ENCODE assay signal across 19 cellular contexts in the genomic region with DNA sequence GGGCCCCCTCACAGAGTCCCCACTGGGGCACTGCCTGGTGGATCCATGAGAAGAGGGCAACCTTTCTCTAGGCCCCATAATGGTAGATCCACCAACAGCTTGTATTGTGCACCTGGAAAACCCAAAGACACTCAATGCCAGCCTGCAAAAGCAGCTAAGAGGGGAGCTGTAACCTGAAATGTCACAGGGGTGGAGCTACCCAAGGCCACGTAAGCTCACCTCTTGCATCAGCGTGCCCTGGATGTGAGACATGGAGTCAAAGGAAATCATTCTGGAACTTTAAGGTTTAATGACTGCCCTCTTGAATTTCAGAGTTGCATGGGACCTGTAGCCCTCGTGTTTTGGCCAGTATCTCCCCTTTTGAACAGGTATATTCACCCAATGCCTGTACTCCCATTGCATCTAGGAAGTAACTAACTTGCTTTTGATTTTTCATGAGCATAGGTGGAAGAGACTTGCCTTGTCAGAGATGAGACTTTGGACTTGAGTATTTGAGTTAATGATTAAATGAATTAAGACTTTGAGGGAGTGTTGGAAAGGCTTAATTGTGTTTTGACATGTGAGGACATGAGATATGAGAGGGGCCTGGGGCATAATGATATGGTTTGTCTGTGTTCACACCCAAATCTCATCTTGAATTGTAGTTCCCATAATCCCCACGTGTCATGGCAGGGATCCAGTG.
DNase-seq lines count a peak whose midpoint lies in the region; ATAC-seq, FAIRE-seq and TF ChIP-seq lines count a peak whose summit lies in the region.
"Had no signal": no experiment of that assay in that cellular context is flagged by ENCODE, and none has a peak within 500 bp of the region (broad histone marks: within the 10 kb centered on the region; RNA-seq: fewer than 3 reads in every experiment).

No MANE protein-coding gene starts in this region.

- H3K4me2 ChIP-seq in hepatocyte, result peak overlapping the region; percentile 52
- H3K4me2 ChIP-seq in HepG2 (ENCODE audit: low read depth, low read length), result peak overlapping the region; percentile 14; the same call in 1 of the 2 replicates
- H3K4me2 ChIP-seq: GM23338 had no signal

- H3K27me3 ChIP-seq in Caco-2 (replicated peaks; ENCODE audit: control insufficient read depth, insufficient read depth, low read length) (no peaks in the 10 kb centered on the region), hepatocyte (no peaks in the 10 kb centered on the region), HepG2 (ENCODE audit: control insufficient read depth in 1 of 2, insufficient read depth in 2 of 2, low read length in 2 of 2) (no peaks in the 10 kb centered on the region), small intestine (ENCODE audit: control insufficient read depth in 2 of 2, insufficient read depth in 2 of 2, low read length in 2 of 2) (no peaks in the 10 kb centered on the region), pancreas (peaks cover 0 to 5% (median 0%) of the 10 kb centered on the region in 4 donors)
- H3K27me3 ChIP-seq in naive thymus-derived CD4-positive, alpha-beta T cell (ENCODE audit: control insufficient read depth in 2 of 2, insufficient read depth in 2 of 2, low read length in 2 of 2), result no peaks in the 10 kb centered on the region

- no peaks in the 10 kb centered on the region for H3K9me2 ChIP-seq in hepatocyte (replicated peaks; ENCODE audit: insufficient read depth)

- CTCF ChIA-PET in Caco-2 (lab: Charles Lee), result no interaction called here
- CTCF ChIA-PET in HepG2 (lab: Yijun Ruan, JAX; ENCODE audit: low intra/inter-chr PET ratio, low total read pairs), result no interaction called here
- CTCF ChIA-PET in naive thymus-derived CD4-positive, alpha-beta T cell (lab: Charles Lee), result no interaction called here

- no peaks in the 10 kb centered on the region for H4K20me1 ChIP-seq in hepatocyte (ENCODE audit: insufficient read depth, poor library complexity, severe bottlenecking)
- no peaks in the 10 kb centered on the region for H4K20me1 ChIP-seq in HepG2 (ENCODE audit: insufficient read depth, low read length)

- H3K9me3 Mint-ChIP-seq in Caco-2 (ENCODE audit: unreplicated experiment), result peaks cover 29% of the 10 kb centered on the region
- H3K9me3 Mint-ChIP-seq in naive thymus-derived CD4-positive, alpha-beta T cell, result peaks cover 3 to 36% (median 15%) of the 10 kb centered on the region in 11 donors

- H3K4me3 ChIP-seq in Caco-2 (ENCODE audit: low read depth, low read length), result no peak overlapping the region
- H3K4me3 ChIP-seq in hepatocyte, result no peak overlapping the region
- H3K4me3 ChIP-seq in HepG2 (replicated peaks in 1 of 3; ENCODE audit: insufficient read depth in 1 of 3, low read depth in 2 of 3, low read length in 3 of 3), result no peak overlapping the region
- H3K4me3 ChIP-seq in small intestine (ENCODE audit: low read depth in 1 of 2, low read length in 2 of 2), result no peak overlapping the region
- H3K4me3 ChIP-seq in pancreas, result no peak overlapping the region
- no peak overlapping the region for H3K4me3 ChIP-seq in naive thymus-derived CD4-positive, alpha-beta T cell (ENCODE audit: low read length)
- H3K4me3 ChIP-seq: GM23338 had no signal

- no peak for TF ChIP-seq EP300 in HepG2 (IDR thresholded peaks at IDR 0.05; ENCODE audit: low read depth in 2 of 2, low read length in 2 of 2)
- no peak for TF ChIP-seq EP300 in HepG2 (CRISPR knock-in tag; IDR thresholded peaks at IDR 0.05; ENCODE audit: borderline replicate concordance)

- H3K27ac ChIP-seq in hepatocyte (peak overlapping the region; percentile 82), HepG2 (ENCODE audit: extremely low read length, insufficient read depth, low read length) (no peak overlapping the region), small intestine (ENCODE audit: low read depth in 1 of 2, low read length in 1 of 2) (peak overlapping the region; percentile 14 to 49), pancreas (no peak overlapping the region)
- H3K27ac ChIP-seq in naive thymus-derived CD4-positive, alpha-beta T cell (ENCODE audit: low read depth, low read length), result no peak overlapping the region

- no peak for TF ChIP-seq RAD21 in HepG2 (CRISPR knock-in tag; IDR thresholded peaks at IDR 0.05)

- FAIRE-seq in HepG2 (lab: Jason Lieb, UNC) (no peak), small intestine (lab: Jason Lieb, UNC) (no peak), pancreas (lab: Jason Lieb, UNC) (no peak)
- FAIRE-seq: GM12891, GM18507 had no signal

- H3K4me3 Mint-ChIP-seq in Caco-2 (ENCODE audit: unreplicated experiment), result no peak overlapping the region
- H3K4me3 Mint-ChIP-seq in naive thymus-derived CD4-positive, alpha-beta T cell, result no peak overlapping the region
- H3K4me3 Mint-ChIP-seq: CD14-positive monocyte; CD4-positive, alpha-beta T cell; CD8-positive, alpha-beta memory T cell; GM23338; H9 had no signal

- POLR2A ChIA-PET in Caco-2 (lab: Charles Lee) (no interaction called here), HepG2 (lab: Yijun Ruan, JAX) (no interaction called here)
- POLR2A ChIA-PET in naive thymus-derived CD4-positive, alpha-beta T cell (lab: Charles Lee), result no interaction called here

- peak overlapping the region; percentile 22 for H3K27ac Mint-ChIP-seq in Caco-2 (ENCODE audit: unreplicated experiment)
- H3K27ac Mint-ChIP-seq in naive thymus-derived CD4-positive, alpha-beta T cell, result no peak overlapping the region
- H3K27ac Mint-ChIP-seq: CD14-positive monocyte; CD4-positive, alpha-beta T cell; CD8-positive, alpha-beta memory T cell; GM23338; H9 had no signal

- H3K79me2 ChIP-seq in hepatocyte, result no peaks in the 10 kb centered on the region
- no peaks in the 10 kb centered on the region for H3K79me2 ChIP-seq in HepG2 (ENCODE audit: insufficient read depth, low read length)

- DNase-seq in Caco-2 (no peak), hepatocyte (ENCODE audit: low spot score) (peak; percentile 3), HepG2 (ENCODE audit: low spot score) (peak; percentile 3), small intestine (peak; percentile 86), NCI-H2171 (lab: John Stamatoyannopoulos, UW) (no peak), pancreas (no peak), NCI-H1105 (lab: John Stamatoyannopoulos, UW) (no peak)
- DNase-seq in naive thymus-derived CD4-positive, alpha-beta T cell, result no peak
- DNase-seq: Calu3; CD4-positive, alpha-beta T cell; CD8-positive, alpha-beta memory T cell; DMS53; DMS79 treated with DMSO at 0.1 percent for 48 hours; H9 had no signal

- ATAC-seq in HepG2, result peak; percentile 35; the same call in 1 of the 3 replicates
- ATAC-seq in pancreas, result no peak
- ATAC-seq in naive thymus-derived CD4-positive, alpha-beta T cell, result no peak
- ATAC-seq: GM23338, HCT116 had no signal

- TF ChIP-seq POLR2A in HepG2 (IDR thresholded peaks at IDR 0.05; ENCODE audit: insufficient read depth in 1 of 2, low read depth in 2 of 2, low read length in 2 of 2), result no peak

- H3K4me1 Mint-ChIP-seq in Caco-2 (ENCODE audit: low read depth, unreplicated experiment), result peaks cover 9% of the 10 kb centered on the region
- H3K4me1 Mint-ChIP-seq in naive thymus-derived CD4-positive, alpha-beta T cell, result no peaks in the 10 kb centered on the region
- H3K4me1 Mint-ChIP-seq: CD14-positive monocyte; CD8-positive, alpha-beta memory T cell; GM23338; H9 had no signal

- no peaks in the 10 kb centered on the region for H3K27me3 Mint-ChIP-seq in Caco-2 (ENCODE audit: insufficient read depth, unreplicated experiment)
- no peaks in the 10 kb centered on the region for H3K27me3 Mint-ChIP-seq in naive thymus-derived CD4-positive, alpha-beta T cell
- H3K27me3 Mint-ChIP-seq: CD4-positive, alpha-beta T cell; CD8-positive, alpha-beta memory T cell had no signal

- 69% methylated on average over 4 of the region's 4 CpGs for WGBS in hepatocyte (ENCODE audit: low lambda C conversion rate, missing lambda C conversion rate)
- WGBS in HepG2 (ENCODE audit: low lambda C conversion rate), result 0% methylated on average over 2 of the region's 4 CpGs
- 27 to 53% (median 32%) methylated on average over 4 of the region's 4 CpGs for WGBS in small intestine, 3 donors
- 61 to 64% methylated on average over 4 of the region's 4 CpGs for WGBS in pancreas, 2 donors

- H3K9me3 ChIP-seq in Caco-2, result peaks cover 12% of the 10 kb centered on the region
- H3K9me3 ChIP-seq in hepatocyte (ENCODE audit: low read depth), result no peaks in the 10 kb centered on the region
- peaks cover 13% of the 10 kb centered on the region for H3K9me3 ChIP-seq in HepG2 (ENCODE audit: low read length)
- no peaks in the 10 kb centered on the region for H3K9me3 ChIP-seq in small intestine (ENCODE audit: control insufficient read depth, low read depth)
- H3K9me3 ChIP-seq in pancreas, result no peaks in the 10 kb centered on the region
- peaks cover 0 to 5% (median 0%) of the 10 kb centered on the region in 3 experiments for H3K9me3 ChIP-seq in naive thymus-derived CD4-positive, alpha-beta T cell (ENCODE audit: control insufficient read depth in 2 of 3, low read length in 3 of 3)

- intact Hi-C loops in Caco-2 (cut with micrococcal nuclease; ENCODE audit: unreplicated experiment) (no loop called here), HepG2 (cut with micrococcal nuclease; ENCODE audit: unreplicated experiment) (no loop called here), pancreas (cut with DNase I) (no loop called here)
- intact Hi-C loops in naive thymus-derived CD4-positive, alpha-beta T cell (cut with micrococcal nuclease), result no loop called here

- peaks cover 4% of the 10 kb centered on the region; the same call in 1 of the 2 replicates for H3K4me1 ChIP-seq in Caco-2
- H3K4me1 ChIP-seq in hepatocyte (ENCODE audit: insufficient read depth), result no peaks in the 10 kb centered on the region
- peaks cover 9% of the 10 kb centered on the region for H3K4me1 ChIP-seq in HepG2 (ENCODE audit: insufficient read depth, low read length)
- no peaks in the 10 kb centered on the region for H3K4me1 ChIP-seq in small intestine (ENCODE audit: control insufficient read depth in 2 of 2, insufficient read depth in 1 of 2, low read depth in 1 of 2, low read length in 1 of 2)
- no peaks in the 10 kb centered on the region for H3K4me1 ChIP-seq in pancreas
- no peaks in the 10 kb centered on the region for H3K4me1 ChIP-seq in naive thymus-derived CD4-positive, alpha-beta T cell (ENCODE audit: control insufficient read depth in 2 of 2, insufficient read depth in 2 of 2, low read length in 2 of 2)

- no peak overlapping the region for H2AFZ ChIP-seq in hepatocyte
- peak overlapping the region; percentile 2 for H2AFZ ChIP-seq in HepG2 (ENCODE audit: low read length)
- H2AFZ ChIP-seq: GM23338 had no signal

- no peak overlapping the region for H3K9ac ChIP-seq in HepG2 (ENCODE audit: insufficient read depth, low read depth, low read length)

- BruUV-seq in Caco-2 (replicated peaks; lab: Mats Ljungman, UMichigan) (no TSS peak), HepG2 (replicated peaks; lab: Mats Ljungman, UMichigan) (no TSS peak)

- H3K36me3 ChIP-seq in Caco-2 (ENCODE audit: control insufficient read depth, insufficient read depth, low read length), result no peaks in the 10 kb centered on the region
- no peaks in the 10 kb centered on the region for H3K36me3 ChIP-seq in hepatocyte (replicated peaks; ENCODE audit: insufficient read depth, low read depth)
- no peaks in the 10 kb centered on the region for H3K36me3 ChIP-seq in HepG2 (replicated peaks in 1 of 2; ENCODE audit: control insufficient read depth in 1 of 2, insufficient read depth in 2 of 2, low read length in 2 of 2)
- H3K36me3 ChIP-seq in small intestine (ENCODE audit: control insufficient read depth in 2 of 2, insufficient read depth in 2 of 2, low read length in 2 of 2), result no peaks in the 10 kb centered on the region
- H3K36me3 ChIP-seq in pancreas, result no peaks in the 10 kb centered on the region
- H3K36me3 ChIP-seq in naive thymus-derived CD4-positive, alpha-beta T cell (ENCODE audit: control insufficient read depth in 2 of 3, insufficient read depth in 3 of 3, low read length in 3 of 3), result no peaks in the 10 kb centered on the region

- in situ Hi-C loops in HepG2 (cut with HindIII; ENCODE audit: extremely low pct_ligation_motif_present, low pct_unique_long_range_greater_than_20kb), result no loop called here

- TF ChIP-seq CTCF in Caco-2 (IDR thresholded peaks at IDR 0.05; ENCODE audit: insufficient read depth in 1 of 2, low read depth in 1 of 2, low read length in 1 of 2, severe bottlenecking in 1 of 2, unreplicated experiment in 1 of 2) (no peak), hepatocyte (IDR thresholded peaks at IDR 0.05; ENCODE audit: poor library complexity) (no peak), HepG2 (CRISPR knock-in tag; IDR thresholded peaks at IDR 0.05) (no peak), pancreas (IDR thresholded peaks at IDR 0.05) (no peak)

- H3K36me3 Mint-ChIP-seq in Caco-2 (ENCODE audit: insufficient read depth, unreplicated experiment), result no peaks in the 10 kb centered on the region
- no peaks in the 10 kb centered on the region for H3K36me3 Mint-ChIP-seq in naive thymus-derived CD4-positive, alpha-beta T cell
- H3K36me3 Mint-ChIP-seq: CD14-positive monocyte; CD8-positive, alpha-beta memory T cell had no signal

Comparison
In these comparisons a context has a peak if more than half of its experiments do, and no peak if none do; other contexts are left out.
1. DNase-seq: peak in hepatocyte (single experiment), HepG2 (single experiment) and small intestine (single experiment); none in Caco-2 (0 of 2), NCI-H2171 (single experiment), pancreas (0 of 6), naive thymus-derived CD4-positive, alpha-beta T cell (0 of 9) and NCI-H1105 (single experiment).
2. H3K27ac ChIP-seq: peak in hepatocyte (single experiment) and small intestine (2 of 2); none in HepG2 (single experiment), pancreas (0 of 4) and naive thymus-derived CD4-positive, alpha-beta T cell (single experiment).